ENCODE assay signal across 1 cellular context in genomic region chr11:65436412-65437032, GRCh38.
TF ChIP-seq lines count a peak whose summit lies in the region.

No MANE protein-coding gene starts in this region.

TF ChIP-seq in A549, 52 proteins besides CTCF, POLR2A, EP300 and RAD21 (continued from another document):
- TF ChIP-seq SMC3 (IDR thresholded peaks at IDR 0.05), result no peak
- TF ChIP-seq HOXA7 (CRISPR knock-in tag; IDR thresholded peaks at IDR 0.05), result 0 out of 2 replicates have a peak, but pooled peaks have one; percentile 34
- TF ChIP-seq NR3C1 (IDR thresholded peaks at IDR 0.05), result no peak
- TF ChIP-seq POLR2AphosphoS2 (conservative IDR thresholded peaks at IDR 0.05; ENCODE audit: low read length), result peak; percentile 88; the same call in 1 of the 2 replicates
- TF ChIP-seq KDM5A (IDR thresholded peaks at IDR 0.05), result no peak
- TF ChIP-seq MAFK (IDR thresholded peaks at IDR 0.05; ENCODE audit: partially characterized antibody), result peak; percentile 19
- TF ChIP-seq RARB (CRISPR knock-in tag; IDR thresholded peaks at IDR 0.05), result 0 out of 2 replicates have a peak, but pooled peaks have one; percentile 20
